ENCODE assay signal across 34 cellular contexts in the genomic region with DNA sequence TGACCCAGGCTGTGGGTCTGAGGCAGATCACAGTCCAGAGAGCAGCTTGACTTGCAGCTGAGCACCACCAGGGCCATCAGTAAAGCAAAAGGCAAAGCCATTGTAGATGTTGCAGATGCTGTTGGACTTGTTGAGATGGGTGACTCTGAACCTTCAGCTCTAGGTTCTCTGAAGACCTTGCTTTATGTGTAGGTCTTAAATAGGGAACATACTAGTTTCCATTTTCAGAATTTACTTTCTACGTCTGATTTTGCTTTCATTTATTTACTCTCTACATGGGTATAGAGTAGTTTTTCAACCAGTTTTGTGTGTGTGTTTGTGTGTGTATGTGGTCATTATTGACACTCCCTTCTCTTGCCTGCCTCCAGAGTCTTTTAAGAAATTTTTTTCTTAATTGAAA. TPM values are rescaled to one million over a fixed set of nuclear protein-coding genes. Genes with fewer than 3 reads are reported as not detected.
"Had no signal": no experiment of that assay in that cellular context is flagged by ENCODE, and none has a peak within 500 bp of the region (broad histone marks: within the 10 kb centered on the region; RNA-seq: fewer than 3 reads in every experiment).

A gene (minus strand): TSS at position 101 of the 400 bp plus-strand sequence. CDS start 0 bp downstream, at position 101.

- DNase-seq: colonic mucosa; cortex of kidney; effector CD8-positive, alpha-beta T cell; effector memory CD8-positive, alpha-beta T cell; endodermal cell; erythroblast; esophagus squamous epithelium; foreskin fibroblast; foreskin melanocyte; gastrocnemius medialis; glutamatergic neuron; head of caudate nucleus; heart right ventricle; hippocampal formation; left cardiac atrium; left lung; left ventricle myocardium superior; lower lobe of right lung; mesenchymal stem cell; mucosa of descending colon; naive B cell had no signal

- H3K4me3 Mint-ChIP-seq: dendritic cell treated with granulocyte-macrophage colony-stimulating factor and Interleukin-4, amounts not matched to agents 40 ng/mL and 50 ng/mL, for 4 days; effector memory CD8-positive, alpha-beta T cell; endodermal cell; mesothelial cell of epicardium; naive B cell had no signal

- H3K4me3 ChIP-seq: colonic mucosa, esophagus squamous epithelium, gastrocnemius medialis, heart right ventricle, left lung, lower lobe of right lung, mucosa of descending colon had no signal

- H3K36me3 ChIP-seq: colonic mucosa, esophagus squamous epithelium, gastrocnemius medialis, heart right ventricle, left lung, lower lobe of right lung had no signal

- FAIRE-seq: islet of Langerhans, keratinocyte had no signal

- ATAC-seq: effector memory CD8-positive, alpha-beta T cell; esophagus mucosa; gastrocnemius medialis; heart right ventricle; left cardiac atrium; left lung; left ventricle myocardium superior; lower lobe of right lung; mucosa of descending colon had no signal

- H3K9me3 ChIP-seq: colonic mucosa, gastrocnemius medialis, left lung, lower lobe of right lung, mucosa of descending colon had no signal

- H3K27ac ChIP-seq: colonic mucosa, epithelial cell of prostate, esophagus squamous epithelium, gastrocnemius medialis, heart right ventricle, left lung, lower lobe of right lung had no signal

- H3K4me1 ChIP-seq: colonic mucosa, esophagus squamous epithelium, gastrocnemius medialis, heart right ventricle, left lung, lower lobe of right lung had no signal

- H3K4me1 Mint-ChIP-seq: endodermal cell, mesothelial cell of epicardium, naive B cell had no signal

- H3K27me3 ChIP-seq: colonic mucosa, gastrocnemius medialis had no signal

- H3K9me3 Mint-ChIP-seq: effector memory CD8-positive, alpha-beta T cell had no signal

- H3K27ac Mint-ChIP-seq: dendritic cell treated with granulocyte-macrophage colony-stimulating factor and Interleukin-4, amounts not matched to agents 40 ng/mL and 50 ng/mL, for 4 days; effector memory CD8-positive, alpha-beta T cell; endodermal cell; mesothelial cell of epicardium; naive B cell had no signal

RNA-seq across cellular contexts. Expression of the gene that starts here (rescaled TPM):
- total RNA-seq: colonic mucosa, dermis microvascular lymphatic vessel endothelial cell, endodermal cell, esophagus mucosa, esophagus squamous epithelium, gastrocnemius medialis, glomerular endothelial cell, heart right ventricle, kidney epithelial cell, left cardiac atrium, left lung, left ventricle myocardium superior, lower leg skin, lower lobe of right lung, lung microvascular endothelial cell, mesenteric fat pad, mesothelial cell of epicardium, mucosa of descending colon, myocyte had no signal
